Comparison of ENCODE assay signal across 1 cellular context in genomic region chr10:84587789-84588188, GRCh38.
TF ChIP-seq lines count a peak whose summit lies in the region.

No MANE protein-coding gene starts in this region.

TF ChIP-seq in GM23338, 12 proteins besides CTCF, POLR2A, EP300 and RAD21 (continued from another document):
- peak; percentile 57; the same call in 1 of the 2 replicates for TF ChIP-seq ZNF462 (CRISPR knock-in tag; IDR thresholded peaks at IDR 0.05)
